ENCODE assay signal across 20 cellular contexts in genomic region chr3:27209595-27210264, GRCh38.
DNase-seq lines count a peak whose midpoint lies in the region; ATAC-seq and TF ChIP-seq lines count a peak whose summit lies in the region.
"Had no signal": no experiment of that assay in that cellular context is flagged by ENCODE, and none has a peak within 500 bp of the region (broad histone marks: within the 10 kb centered on the region; RNA-seq: fewer than 3 reads in every experiment).

No MANE protein-coding gene starts in this region.

- TF ChIP-seq CTCF in osteocyte (IDR thresholded peaks at IDR 0.05) (no peak), GM13977 (IDR thresholded peaks at IDR 0.05; ENCODE audit: extremely low read depth, insufficient read depth, missing control alignments) (no peak), GM10266 (IDR thresholded peaks at IDR 0.05; ENCODE audit: control insufficient read depth, insufficient read depth, low read depth, missing control alignments) (no peak)

- peaks cover 3% of the 10 kb centered on the region for H3K9me3 Mint-ChIP-seq in osteocyte (ENCODE audit: unreplicated experiment)
- H3K9me3 Mint-ChIP-seq: stimulated activated effector memory CD8-positive, alpha-beta T cell treated with anti-CD3 and anti-CD28 coated beads, Interleukin-12 subunit alpha, Interleukin-12 subunit beta, amount 100 ng/mL, for 72 hours; T-helper 1 cell treated with Interleukin-12 subunit alpha and Interleukin-12 subunit beta and Interleukin-4 antibody, amounts not matched to agents 30 μg/mL and 1 μg/mL, for 36 hours had no signal

- no peak overlapping the region for H3K4me3 Mint-ChIP-seq in osteocyte (ENCODE audit: unreplicated experiment)
- H3K4me3 Mint-ChIP-seq: activated CD4-positive, alpha-beta memory T cell treated with anti-CD3 and anti-CD28 coated beads for 36 hours; stimulated activated effector memory CD8-positive, alpha-beta T cell treated with anti-CD3 and anti-CD28 coated beads, Interleukin-12 subunit alpha, Interleukin-12 subunit beta, amount 100 ng/mL, for 72 hours; T-helper 1 cell treated with Interleukin-12 subunit alpha and Interleukin-12 subunit beta and Interleukin-4 antibody, amounts not matched to agents 30 μg/mL and 1 μg/mL, for 36 hours; WTC11 had no signal

- DNase-seq in osteocyte (ENCODE audit: extremely low spot score, unreplicated experiment) (no peak), GM13977 (ENCODE audit: low spot score) (no peak), GM10266 (ENCODE audit: extremely low spot score) (no peak)
- DNase-seq: activated CD4-positive, alpha-beta memory T cell treated with anti-CD3 and anti-CD28 coated beads for 36 hours; activated naive CD4-positive, alpha-beta T cell treated with Interleukin-2 at 50 U/mL for 16 hours; activated T-cell treated with anti-CD3 and anti-CD28 coated beads, Interleukin-2, amount 50 U/mL, for 1 hour; hypothalamus; NCI-H1417 treated with DMSO at 0.1 percent for 48 hours; NCI-H2171 treated with DMSO at 0.1 percent for 48 hours; NCI-H774; ovary; PC-3; sigmoid colon had no signal

- H3K27ac Mint-ChIP-seq in osteocyte (ENCODE audit: unreplicated experiment): peak overlapping the region; percentile 31
- H3K27ac Mint-ChIP-seq: activated CD4-positive, alpha-beta memory T cell treated with anti-CD3 and anti-CD28 coated beads for 36 hours; stimulated activated effector memory CD8-positive, alpha-beta T cell treated with anti-CD3 and anti-CD28 coated beads, Interleukin-12 subunit alpha, Interleukin-12 subunit beta, amount 100 ng/mL, for 72 hours; T-helper 1 cell treated with Interleukin-12 subunit alpha and Interleukin-12 subunit beta and Interleukin-4 antibody, amounts not matched to agents 30 μg/mL and 1 μg/mL, for 36 hours; WTC11 had no signal

- H3K4me1 Mint-ChIP-seq in osteocyte (ENCODE audit: unreplicated experiment): peaks cover 16% of the 10 kb centered on the region
- H3K4me1 Mint-ChIP-seq: stimulated activated effector memory CD8-positive, alpha-beta T cell treated with anti-CD3 and anti-CD28 coated beads, Interleukin-12 subunit alpha, Interleukin-12 subunit beta, amount 100 ng/mL, for 72 hours had no signal

- in situ Hi-C loops in GM13977 (cut with MboI; ENCODE audit: low pct_unique_long_range_greater_than_20kb, low sequenced_read_pairs, unreplicated experiment): no loop called here

- H3K27me3 Mint-ChIP-seq in osteocyte (ENCODE audit: unreplicated experiment): no peaks in the 10 kb centered on the region
- H3K27me3 Mint-ChIP-seq: activated CD4-positive, alpha-beta memory T cell treated with anti-CD3 and anti-CD28 coated beads for 36 hours had no signal

- H3K36me3 Mint-ChIP-seq in osteocyte (ENCODE audit: unreplicated experiment): peaks cover 10% of the 10 kb centered on the region
- H3K36me3 Mint-ChIP-seq: activated CD4-positive, alpha-beta memory T cell treated with anti-CD3 and anti-CD28 coated beads for 36 hours; stimulated activated effector memory CD8-positive, alpha-beta T cell treated with anti-CD3 and anti-CD28 coated beads, Interleukin-12 subunit alpha, Interleukin-12 subunit beta, amount 100 ng/mL, for 72 hours had no signal

- ATAC-seq in GM19035 (IDR thresholded peaks at IDR 0.05; ENCODE audit: unreplicated experiment) (peak; percentile 61), GM21717 (IDR thresholded peaks at IDR 0.05; ENCODE audit: unreplicated experiment) (peak; percentile 56), HG03095 (IDR thresholded peaks at IDR 0.05; ENCODE audit: unreplicated experiment) (peak; percentile 63), GM21447 (IDR thresholded peaks at IDR 0.05; ENCODE audit: unreplicated experiment) (no peak)
- ATAC-seq: PC-3; stimulated activated effector memory CD8-positive, alpha-beta T cell treated with anti-CD3 and anti-CD28 coated beads, Interleukin-12 subunit alpha, Interleukin-12 subunit beta, amount 100 ng/mL, for 72 hours; WTC11 had no signal
